8 cellular contexts compared by ENCODE assay signal in the genomic region with DNA sequence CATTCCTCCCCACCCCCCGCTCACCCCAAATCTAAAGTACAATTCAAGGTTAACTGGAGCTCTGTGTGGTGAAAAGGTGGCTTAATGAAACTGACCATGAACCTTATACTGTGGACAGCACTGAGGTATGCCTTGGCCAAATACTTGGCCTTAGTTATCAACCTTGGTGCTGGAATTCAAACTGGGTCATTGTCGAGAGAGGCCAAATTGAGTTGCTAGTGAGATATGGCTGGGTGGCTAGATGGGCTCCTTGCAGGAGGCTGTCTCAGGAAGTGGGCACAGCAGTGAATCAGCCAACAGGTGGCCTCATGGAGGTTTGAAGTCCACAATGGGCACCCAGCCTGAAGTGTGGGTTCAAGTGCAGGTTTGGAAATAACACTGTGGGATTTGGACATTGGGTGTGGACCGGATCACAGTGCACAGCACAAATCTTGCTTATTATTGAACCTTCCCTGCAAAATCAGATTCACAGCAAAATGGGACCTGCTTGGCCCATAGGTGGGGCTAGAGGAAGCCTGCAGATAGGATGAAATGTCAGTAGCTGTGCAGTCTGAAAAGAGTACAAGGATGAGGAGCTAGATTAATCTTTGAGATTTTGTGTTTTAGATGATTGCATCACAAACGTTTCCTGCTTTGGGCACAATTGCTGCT. TPM values are rescaled to one million over a fixed set of nuclear protein-coding genes. Genes with fewer than 3 reads are reported as not detected.
DNase-seq lines count a peak whose midpoint lies in the region; ATAC-seq and TF ChIP-seq lines count a peak whose summit lies in the region.

No MANE protein-coding gene starts in this region.

- H2BK5ac ChIP-seq in neuronal stem cell (ENCODE audit: low read length) = no peak overlapping the region

- H3K27ac Mint-ChIP-seq in glutamatergic neuron (ENCODE audit: unreplicated experiment) = no peak overlapping the region

- no peaks in the 10 kb centered on the region for H3K4me1 ChIP-seq in OCI-LY3 (ENCODE audit: low read length)
- H3K4me1 ChIP-seq in neuronal stem cell (ENCODE audit: control insufficient read depth in 2 of 2, insufficient read depth in 1 of 2, low read depth in 1 of 2, low read length in 2 of 2) = no peaks in the 10 kb centered on the region

- DNase-seq in ACHN = peak; percentile 14
- DNase-seq in glutamatergic neuron = peak; percentile 31
- no peak for DNase-seq in neuronal stem cell (ENCODE audit: low spot score)
- no peak for DNase-seq in activated CD8-positive, alpha-beta memory T cell treated with anti-CD3 and anti-CD28 coated beads, Interleukin-2, amount 50 U/mL, for 48 hours
- DNase-seq in GOT3 (lab: John Stamatoyannopoulos, UW) = no peak

- H3K23ac ChIP-seq in neuronal stem cell (ENCODE audit: low read depth, low read length, poor library complexity) = no peak overlapping the region

- H2BK12ac ChIP-seq in neuronal stem cell (ENCODE audit: low read length) = no peak overlapping the region

- H3K36me3 ChIP-seq in OCI-LY3 (replicated peaks; ENCODE audit: low read depth, low read length) = no peaks in the 10 kb centered on the region
- H3K36me3 ChIP-seq in neuronal stem cell (replicated peaks in 1 of 2; ENCODE audit: control insufficient read depth in 2 of 2, insufficient read depth in 2 of 2, low read length in 2 of 2) = no peaks in the 10 kb centered on the region

- no CpG with 5 or more reads among the region's 4 CpGs for WGBS in neuronal stem cell (ENCODE audit: extremely low coverage in 2 of 2, insufficient read length in 2 of 2, insufficient replicate concordance in 1 of 2), 2 donors

- H3K9me3 Mint-ChIP-seq in glutamatergic neuron (ENCODE audit: unreplicated experiment) = no peaks in the 10 kb centered on the region

- no peak overlapping the region for H3K4ac ChIP-seq in neuronal stem cell (ENCODE audit: low read length)

- H3K4me3 Mint-ChIP-seq in glutamatergic neuron (ENCODE audit: unreplicated experiment) = no peak overlapping the region

- H3K27ac ChIP-seq in OCI-LY3 (ENCODE audit: low read length) = no peak overlapping the region
- H3K27ac ChIP-seq in neuronal stem cell (replicated peaks; ENCODE audit: low read length) = no peak overlapping the region

- H3K4me2 ChIP-seq in OCI-LY3 (ENCODE audit: low read length) (no peak overlapping the region), neuronal stem cell (ENCODE audit: insufficient read depth, low read length, poor library complexity, severe bottlenecking) (no peak overlapping the region)

- H3K9me3 ChIP-seq in OCI-LY3 (ENCODE audit: insufficient read depth, low read length) (no peaks in the 10 kb centered on the region), neuronal stem cell (replicated peaks in 1 of 2; ENCODE audit: control insufficient read depth in 2 of 2, insufficient read depth in 1 of 2, low read depth in 1 of 2, low read length in 2 of 2) (no peaks in the 10 kb centered on the region)

- H3K9ac ChIP-seq in OCI-LY3 (ENCODE audit: low read length) (no peak overlapping the region), neuronal stem cell (ENCODE audit: low read depth, low read length, poor library complexity) (no peak overlapping the region)

- H4K20me1 ChIP-seq in OCI-LY3 (ENCODE audit: insufficient read depth, low read length) = no peaks in the 10 kb centered on the region

- no peak overlapping the region for H3K18ac ChIP-seq in neuronal stem cell (ENCODE audit: low read length)

- in situ Hi-C loops in ACHN (cut with HindIII; ENCODE audit: low pct_ligation_motif_present, low pct_unique_long_range_greater_than_20kb, low sequenced_read_pairs) = no loop called here

- no peak overlapping the region for H4K8ac ChIP-seq in neuronal stem cell (ENCODE audit: low read depth, low read length)

- peak; percentile 78 for ATAC-seq in GM19395 (IDR thresholded peaks at IDR 0.05; ENCODE audit: unreplicated experiment)
- no peak for ATAC-seq in GM21526 (IDR thresholded peaks at IDR 0.05; ENCODE audit: low FRiP score, unreplicated experiment)

- no peaks in the 10 kb centered on the region for H3K27me3 Mint-ChIP-seq in glutamatergic neuron (ENCODE audit: unreplicated experiment)

- no peak overlapping the region for H3K14ac ChIP-seq in neuronal stem cell (ENCODE audit: low read length)

- H3K36me3 Mint-ChIP-seq in glutamatergic neuron (ENCODE audit: unreplicated experiment) = no peaks in the 10 kb centered on the region

- no peak overlapping the region for H2AK5ac ChIP-seq in neuronal stem cell (ENCODE audit: low read depth, low read length)

- H3K79me2 ChIP-seq in OCI-LY3 (ENCODE audit: low read length) = no peaks in the 10 kb centered on the region

- H3K4me3 ChIP-seq in OCI-LY3 (ENCODE audit: low read length) (no peak overlapping the region), neuronal stem cell (ENCODE audit: low read length in 2 of 2) (no peak overlapping the region)

- peaks cover 8% of the 10 kb centered on the region for H3K79me1 ChIP-seq in neuronal stem cell (ENCODE audit: low read depth, low read length)

- no peaks in the 10 kb centered on the region; the same call in 1 of the 2 replicates for H3K27me3 ChIP-seq in OCI-LY3 (ENCODE audit: low read depth, low read length)
- H3K27me3 ChIP-seq in neuronal stem cell (ENCODE audit: control insufficient read depth in 3 of 3, insufficient read depth in 3 of 3, low read depth in 1 of 3, low read length in 3 of 3) = no peaks in the 10 kb centered on the region

- peaks cover 2% of the 10 kb centered on the region for H3K4me1 Mint-ChIP-seq in glutamatergic neuron (ENCODE audit: low read depth, unreplicated experiment)

- H2BK120ac ChIP-seq in neuronal stem cell (ENCODE audit: low read depth, low read length) = no peak overlapping the region

- H2AFZ ChIP-seq in OCI-LY3 (ENCODE audit: low read depth, low read length) (no peak overlapping the region), neuronal stem cell (ENCODE audit: low read length) (no peak overlapping the region)

- H4K91ac ChIP-seq in neuronal stem cell (ENCODE audit: low read depth, low read length, poor library complexity) = no peak overlapping the region

- no peak overlapping the region for H2BK15ac ChIP-seq in neuronal stem cell (ENCODE audit: low read length)

- peak; percentile 36 for TF ChIP-seq CTCF in OCI-LY3 (IDR thresholded peaks at IDR 0.05; ENCODE audit: low read depth, low read length)
- peak; percentile 43 for TF ChIP-seq CTCF in glutamatergic neuron (IDR thresholded peaks at IDR 0.05; ENCODE audit: partially characterized antibody, unreplicated experiment)

RNA-seq across cellular contexts. Expression of a gene that starts 5.6 kb away (rescaled TPM):
- 24.3 TPM for total RNA-seq in glutamatergic neuron (ENCODE audit: unreplicated experiment)
- polyA plus RNA-seq in neuronal stem cell (2013, experiment 1 of 2) = 42.9 TPM
- 46.6 TPM for polyA plus RNA-seq in neuronal stem cell (2013, experiment 2 of 2)

Comparison
In these comparisons a context has a peak if more than half of its experiments do, and no peak if none do; other contexts are left out.
1. DNase-seq: peak in ACHN (single experiment) and glutamatergic neuron (single experiment); none in neuronal stem cell (single experiment), activated CD8-positive, alpha-beta memory T cell treated with anti-CD3 and anti-CD28 coated beads, Interleukin-2, amount 50 U/mL, for 48 hours (single experiment) and GOT3 (single experiment).